Comparison of ENCODE assay signal across 8 cellular contexts in the genomic region with DNA sequence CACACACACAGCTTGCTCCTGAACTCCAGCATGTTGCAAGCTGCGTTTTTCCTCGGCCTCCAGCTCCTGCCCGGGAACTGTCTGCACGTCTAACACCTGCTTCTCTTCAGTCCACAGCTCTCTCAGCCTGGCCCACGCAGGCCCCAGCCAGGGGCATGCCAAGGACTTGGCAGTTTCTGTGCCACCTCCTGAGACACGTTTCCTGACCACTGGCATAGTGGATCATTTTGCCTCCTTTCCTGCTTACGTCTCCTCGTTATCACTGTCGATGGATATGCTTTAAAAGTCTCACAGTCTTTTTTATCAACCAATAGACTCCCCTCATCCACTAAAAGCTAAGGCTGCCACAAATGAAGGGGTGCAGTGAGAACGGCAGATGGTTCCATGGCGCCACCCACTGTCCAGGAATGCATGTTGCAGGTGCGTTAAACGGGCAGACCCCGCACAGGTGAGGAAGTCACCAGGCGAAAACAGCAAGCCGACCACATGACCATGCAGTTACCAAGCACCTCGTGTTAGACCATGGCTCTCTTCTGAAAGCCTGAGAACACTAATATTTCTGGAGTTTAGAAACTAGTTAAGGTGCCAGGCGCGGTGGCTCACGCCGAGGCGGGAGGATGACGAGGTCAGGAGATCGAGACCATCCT. TPM values are rescaled to one million over a fixed set of nuclear protein-coding genes. Genes with fewer than 3 reads are reported as not detected.
DNase-seq lines count a peak whose midpoint lies in the region; ATAC-seq, FAIRE-seq and TF ChIP-seq lines count a peak whose summit lies in the region.

No MANE protein-coding gene starts in this region.

- WGBS in esophagus squamous epithelium, 2 donors: 30 to 35% methylated on average over 20 to 22 of the region's 24 CpGs

- peak; percentile 34 to 88 (median 76) for TF ChIP-seq CTCF in esophagus squamous epithelium (IDR thresholded peaks at IDR 0.05)
- TF ChIP-seq CTCF in neural cell (IDR thresholded peaks at IDR 0.05; ENCODE audit: poor library complexity, severe bottlenecking): peak; percentile 82
- TF ChIP-seq CTCF in tibial artery (IDR thresholded peaks at IDR 0.05): peak; percentile 52 to 69

- no peak overlapping the region for H3K27ac ChIP-seq in esophagus squamous epithelium
- no peak overlapping the region for H3K27ac ChIP-seq in neural cell (ENCODE audit: low read length)
- no peak overlapping the region for H3K27ac ChIP-seq in tibial artery

- no peak for TF ChIP-seq EP300 in neural cell (conservative IDR thresholded peaks at IDR 0.05; ENCODE audit: poor library complexity, severe bottlenecking)

- DNase-seq in GM12891 (ENCODE audit: insufficient read length, low spot score): peak; percentile 62
- peak; percentile 7 for DNase-seq in NCI-H510A (lab: John Stamatoyannopoulos, UW)
- peak; percentile 43 for DNase-seq in activated T-cell treated with anti-CD3 and anti-CD28 coated beads for 24 hours (ENCODE audit: low read depth)
- DNase-seq in esophagus squamous epithelium (lab: John Stamatoyannopoulos, UW): no peak
- no peak for DNase-seq in tibial artery
- DNase-seq in NOMO-1 (lab: John Stamatoyannopoulos, UW; ENCODE audit: unreplicated experiment in 2 of 2): no peak

- no peaks in the 10 kb centered on the region for H3K79me2 ChIP-seq in neural cell (replicated peaks; ENCODE audit: insufficient read depth, low read length)

- no peak overlapping the region for H3K4me2 ChIP-seq in neural cell (ENCODE audit: low read length)

- no peaks in the 10 kb centered on the region for H3K9me2 ChIP-seq in neural cell (ENCODE audit: insufficient read depth, low read length)

- no peak for ATAC-seq in GM21576 (IDR thresholded peaks at IDR 0.05; ENCODE audit: unreplicated experiment)

- H2AFZ ChIP-seq in neural cell (ENCODE audit: low read depth, low read length): no peak overlapping the region

- TF ChIP-seq POLR2A in GM12891 (IDR thresholded peaks at IDR 0.05; ENCODE audit: low read depth, low read length) (no peak), esophagus squamous epithelium (IDR thresholded peaks at IDR 0.05) (no peak)

- H3K4me3 ChIP-seq in esophagus squamous epithelium (peak overlapping the region in 3 of 4 donors; percentile 3 to 44 (median 21)), neural cell (ENCODE audit: low read length) (no peak overlapping the region), tibial artery (no peak overlapping the region)

- H3K27me3 ChIP-seq in esophagus squamous epithelium (no peaks in the 10 kb centered on the region), neural cell (ENCODE audit: insufficient read depth, low read depth, low read length) (no peaks in the 10 kb centered on the region), tibial artery (no peaks in the 10 kb centered on the region)

- peak; percentile 83 for TF ChIP-seq RAD21 in neural cell (conservative IDR thresholded peaks at IDR 0.05)

- H3K4me1 ChIP-seq in esophagus squamous epithelium (peaks cover 0 to 13% (median 0%) of the 10 kb centered on the region in 3 donors), tibial artery (peaks cover 0 to 3% (median 0%) of the 10 kb centered on the region in 4 donors)

- peaks cover 0 to 23% (median 10%) of the 10 kb centered on the region in 3 donors for H3K36me3 ChIP-seq in esophagus squamous epithelium
- no peaks in the 10 kb centered on the region for H3K36me3 ChIP-seq in neural cell (ENCODE audit: insufficient read depth, low read length)
- H3K36me3 ChIP-seq in tibial artery: peaks cover 12 to 23% (median 19%) of the 10 kb centered on the region in 3 donors

- H3K9ac ChIP-seq in neural cell (ENCODE audit: low read length): no peak overlapping the region

- H3K9me3 ChIP-seq in esophagus squamous epithelium (no peaks in the 10 kb centered on the region), neural cell (ENCODE audit: low read length) (no peaks in the 10 kb centered on the region), tibial artery (no peaks in the 10 kb centered on the region)

- peak; percentile 92 for FAIRE-seq in GM12891 (lab: Jason Lieb, UNC)

- H4K20me1 ChIP-seq in neural cell (ENCODE audit: insufficient read depth): no peaks in the 10 kb centered on the region

- H3F3A ChIP-seq in neural cell (ENCODE audit: insufficient read depth, low read length, poor library complexity, severe bottlenecking): no peaks in the 10 kb centered on the region

- intact Hi-C loops in esophagus squamous epithelium (cut with DNase I) (loop anchor here (10.0 kb wide), 1 partner anchor 60 kb away; no protein-coding TSS in a partner anchor), tibial artery (cut with DNase I; ENCODE audit: low total_unique reads) (no loop called here)

TF ChIP-seq in GM12891, 5 proteins besides CTCF, POLR2A, EP300 and RAD21:
- TF ChIP-seq TAF1 (IDR thresholded peaks at IDR 0.05; ENCODE audit: low read depth, low read length): no peak
- no peak for TF ChIP-seq POLR2AphosphoS5 (IDR thresholded peaks at IDR 0.05; ENCODE audit: low read depth, low read length)
- TF ChIP-seq POU2F2 (IDR thresholded peaks at IDR 0.05; ENCODE audit: low read depth, low read length): peak; percentile 57; the same call in 1 of the 2 replicates
- TF ChIP-seq SPI1 (IDR thresholded peaks at IDR 0.05; ENCODE audit: low read depth, low read length): peak; percentile 63; the same call in 1 of the 2 replicates
- TF ChIP-seq PAX5 (IDR thresholded peaks at IDR 0.05; ENCODE audit: insufficient read depth, low read length, severe bottlenecking): no peak

TF ChIP-seq in neural cell, 6 proteins besides CTCF, POLR2A, EP300 and RAD21:
- TF ChIP-seq SMC3 (conservative IDR thresholded peaks at IDR 0.05; ENCODE audit: poor library complexity): peak; percentile 80
- TF ChIP-seq, protein P1, sequence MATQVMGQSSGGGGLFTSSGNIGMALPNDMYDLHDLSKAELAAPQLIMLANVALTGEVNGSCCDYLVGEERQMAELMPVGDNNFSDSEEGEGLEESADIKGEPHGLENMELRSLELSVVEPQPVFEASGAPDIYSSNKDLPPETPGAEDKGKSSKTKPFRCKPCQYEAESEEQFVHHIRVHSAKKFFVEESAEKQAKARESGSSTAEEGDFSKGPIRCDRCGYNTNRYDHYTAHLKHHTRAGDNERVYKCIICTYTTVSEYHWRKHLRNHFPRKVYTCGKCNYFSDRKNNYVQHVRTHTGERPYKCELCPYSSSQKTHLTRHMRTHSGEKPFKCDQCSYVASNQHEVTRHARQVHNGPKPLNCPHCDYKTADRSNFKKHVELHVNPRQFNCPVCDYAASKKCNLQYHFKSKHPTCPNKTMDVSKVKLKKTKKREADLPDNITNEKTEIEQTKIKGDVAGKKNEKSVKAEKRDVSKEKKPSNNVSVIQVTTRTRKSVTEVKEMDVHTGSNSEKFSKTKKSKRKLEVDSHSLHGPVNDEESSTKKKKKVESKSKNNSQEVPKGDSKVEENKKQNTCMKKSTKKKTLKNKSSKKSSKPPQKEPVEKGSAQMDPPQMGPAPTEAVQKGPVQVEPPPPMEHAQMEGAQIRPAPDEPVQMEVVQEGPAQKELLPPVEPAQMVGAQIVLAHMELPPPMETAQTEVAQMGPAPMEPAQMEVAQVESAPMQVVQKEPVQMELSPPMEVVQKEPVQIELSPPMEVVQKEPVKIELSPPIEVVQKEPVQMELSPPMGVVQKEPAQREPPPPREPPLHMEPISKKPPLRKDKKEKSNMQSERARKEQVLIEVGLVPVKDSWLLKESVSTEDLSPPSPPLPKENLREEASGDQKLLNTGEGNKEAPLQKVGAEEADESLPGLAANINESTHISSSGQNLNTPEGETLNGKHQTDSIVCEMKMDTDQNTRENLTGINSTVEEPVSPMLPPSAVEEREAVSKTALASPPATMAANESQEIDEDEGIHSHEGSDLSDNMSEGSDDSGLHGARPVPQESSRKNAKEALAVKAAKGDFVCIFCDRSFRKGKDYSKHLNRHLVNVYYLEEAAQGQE (IDR thresholded peaks at IDR 0.05; ENCODE audit: borderline replicate concordance): no peak

RNA-seq across cellular contexts. Expression of gene TEAD4, which starts 14.7 kb away (rescaled TPM):
- 2.6 TPM for polyA plus RNA-seq in GM12891 (2012; ENCODE audit: low read depth, missing spikeins)
- total RNA-seq in esophagus squamous epithelium: 10 to 100 TPM; 10.7 to 16.6 (median 13.5) TPM
- polyA plus RNA-seq in neural cell: 1.5 and 1.6 TPM in 2 replicates
- 1.2 and 1.7 TPM in 2 replicates for polyA minus RNA-seq in neural cell

RNA-seq across cellular contexts. Expression of gene TULP3, which starts 53.8 kb away (rescaled TPM):
- polyA plus RNA-seq in GM12891 (2012; ENCODE audit: low read depth, missing spikeins): 4.9 TPM
- total RNA-seq in esophagus squamous epithelium: 10 to 100 TPM; 13.1 to 26.1 (median 19.8) TPM
- polyA plus RNA-seq in neural cell: 6.5 and 9.3 TPM in 2 replicates
- 9.8 and 10.2 TPM in 2 replicates for polyA minus RNA-seq in neural cell

Comparison
In these comparisons a context has a peak if more than half of its experiments do, and no peak if none do; other contexts are left out.
1. DNase-seq: peak in GM12891 (single experiment), NCI-H510A (single experiment) and activated T-cell treated with anti-CD3 and anti-CD28 coated beads for 24 hours (single experiment); none in esophagus squamous epithelium (single experiment), tibial artery (0 of 2) and NOMO-1 (0 of 2).
2. H3K4me3 ChIP-seq: peak in esophagus squamous epithelium (3 of 4); none in neural cell (single experiment) and tibial artery (0 of 2).
3. Peak in every context shown above with its lines, with median percentiles within 50 percentile points of each other: CTCF ChIP-seq.